In genomic region chr19:55115446-55116065, GRCh38 we compare ENCODE assay signal across 1 cellular context.
TF ChIP-seq lines count a peak whose summit lies in the region.

No MANE protein-coding gene starts in this region.

TF ChIP-seq in H1, 55 proteins besides CTCF, POLR2A, EP300 and RAD21:
- TF ChIP-seq CBX8 (IDR thresholded peaks at IDR 0.05; ENCODE audit: borderline replicate concordance, low read depth, low read length) (no peak), SP2 (IDR thresholded peaks at IDR 0.05; ENCODE audit: low read length) (no peak), TBP (IDR thresholded peaks at IDR 0.05; ENCODE audit: low read depth, low read length) (no peak), E2F6 (IDR thresholded peaks at IDR 0.05) (no peak), KDM5A (IDR thresholded peaks at IDR 0.05; ENCODE audit: low read length) (no peak), KDM4A (IDR thresholded peaks at IDR 0.05; ENCODE audit: low read depth, low read length, severe bottlenecking) (no peak), PHF8 (conservative IDR thresholded peaks at IDR 0.05; ENCODE audit: low read depth, low read length) (no peak), SUZ12 (IDR thresholded peaks at IDR 0.05; ENCODE audit: low read length) (no peak), NANOG (IDR thresholded peaks at IDR 0.05; ENCODE audit: insufficient read depth, low read depth, low read length, poor library complexity, severe bottlenecking) (no peak), CEBPB (IDR thresholded peaks at IDR 0.05; ENCODE audit: low read depth, low read length) (no peak), YY1 (IDR thresholded peaks at IDR 0.05; ENCODE audit: low read depth, low read length) (no peak), TAF1 (IDR thresholded peaks at IDR 0.05; ENCODE audit: low read depth, low read length) (no peak), SP1 (IDR thresholded peaks at IDR 0.05; ENCODE audit: low read depth, low read length) (no peak), TEAD4 (IDR thresholded peaks at IDR 0.05; ENCODE audit: low read depth, low read length) (no peak), JUND (IDR thresholded peaks at IDR 0.05; ENCODE audit: low read length) (no peak), SIN3A (conservative IDR thresholded peaks at IDR 0.05 in 1 of 2, IDR thresholded peaks at IDR 0.05 in 1 of 2; ENCODE audit: low read depth in 1 of 2, low read length in 2 of 2) (no peak), POU5F1 (IDR thresholded peaks at IDR 0.05; ENCODE audit: low read depth, low read length) (no peak)
- TF ChIP-seq, protein P1, sequence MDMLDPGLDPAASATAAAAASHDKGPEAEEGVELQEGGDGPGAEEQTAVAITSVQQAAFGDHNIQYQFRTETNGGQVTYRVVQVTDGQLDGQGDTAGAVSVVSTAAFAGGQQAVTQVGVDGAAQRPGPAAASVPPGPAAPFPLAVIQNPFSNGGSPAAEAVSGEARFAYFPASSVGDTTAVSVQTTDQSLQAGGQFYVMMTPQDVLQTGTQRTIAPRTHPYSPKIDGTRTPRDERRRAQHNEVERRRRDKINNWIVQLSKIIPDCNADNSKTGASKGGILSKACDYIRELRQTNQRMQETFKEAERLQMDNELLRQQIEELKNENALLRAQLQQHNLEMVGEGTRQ (IDR thresholded peaks at IDR 0.05; ENCODE audit: low read length), result no peak
